1 cellular context compared by ENCODE assay signal in the genomic region with DNA sequence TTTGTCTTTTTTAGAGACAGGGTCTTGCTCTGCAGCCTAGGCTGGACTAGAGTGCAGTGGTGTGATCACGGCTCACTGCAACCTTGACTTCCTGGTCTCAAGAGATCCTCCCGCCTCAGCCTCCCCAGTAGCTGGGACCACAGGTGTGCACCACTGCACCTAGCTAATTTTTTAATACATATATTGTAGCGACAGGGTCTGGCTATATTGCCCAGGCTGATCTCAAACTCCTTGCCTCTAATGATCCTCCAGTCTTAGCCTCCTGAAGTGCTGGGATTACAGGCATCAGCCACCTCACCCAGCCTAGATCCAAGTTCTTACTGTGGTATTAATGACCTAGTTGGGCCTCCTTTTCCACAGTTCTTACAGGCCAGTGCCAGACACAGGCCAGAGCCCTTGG.
TF ChIP-seq lines count a peak whose summit lies in the region.

No MANE protein-coding gene starts in this region.

TF ChIP-seq in A549, 52 proteins besides CTCF, POLR2A, EP300 and RAD21 (continued from another document):
- TF ChIP-seq, protein P1, sequence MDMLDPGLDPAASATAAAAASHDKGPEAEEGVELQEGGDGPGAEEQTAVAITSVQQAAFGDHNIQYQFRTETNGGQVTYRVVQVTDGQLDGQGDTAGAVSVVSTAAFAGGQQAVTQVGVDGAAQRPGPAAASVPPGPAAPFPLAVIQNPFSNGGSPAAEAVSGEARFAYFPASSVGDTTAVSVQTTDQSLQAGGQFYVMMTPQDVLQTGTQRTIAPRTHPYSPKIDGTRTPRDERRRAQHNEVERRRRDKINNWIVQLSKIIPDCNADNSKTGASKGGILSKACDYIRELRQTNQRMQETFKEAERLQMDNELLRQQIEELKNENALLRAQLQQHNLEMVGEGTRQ (IDR thresholded peaks at IDR 0.05), result no peak
- no peak for TF ChIP-seq HOXB5 (CRISPR knock-in tag; IDR thresholded peaks at IDR 0.05)
- TF ChIP-seq NFE2L2 (conservative IDR thresholded peaks at IDR 0.05; ENCODE audit: low read length), result no peak
- TF ChIP-seq ZC3H11A (IDR thresholded peaks at IDR 0.05), result no peak
- no peak for TF ChIP-seq FOXS1 (CRISPR knock-in tag; IDR thresholded peaks at IDR 0.05)
- no peak for TF ChIP-seq EHF (CRISPR knock-in tag; IDR thresholded peaks at IDR 0.05)
- TF ChIP-seq, protein P2, sequence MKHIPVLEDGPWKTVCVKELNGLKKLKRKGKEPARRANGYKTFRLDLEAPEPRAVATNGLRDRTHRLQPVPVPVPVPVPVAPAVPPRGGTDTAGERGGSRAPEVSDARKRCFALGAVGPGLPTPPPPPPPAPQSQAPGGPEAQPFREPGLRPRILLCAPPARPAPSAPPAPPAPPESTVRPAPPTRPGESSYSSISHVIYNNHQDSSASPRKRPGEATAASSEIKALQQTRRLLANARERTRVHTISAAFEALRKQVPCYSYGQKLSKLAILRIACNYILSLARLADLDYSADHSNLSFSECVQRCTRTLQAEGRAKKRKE (CRISPR knock-in tag; IDR thresholded peaks at IDR 0.05; ENCODE audit: low read depth), result no peak
- no peak for TF ChIP-seq NR3C1 (IDR thresholded peaks at IDR 0.05)
- TF ChIP-seq, protein P3, sequence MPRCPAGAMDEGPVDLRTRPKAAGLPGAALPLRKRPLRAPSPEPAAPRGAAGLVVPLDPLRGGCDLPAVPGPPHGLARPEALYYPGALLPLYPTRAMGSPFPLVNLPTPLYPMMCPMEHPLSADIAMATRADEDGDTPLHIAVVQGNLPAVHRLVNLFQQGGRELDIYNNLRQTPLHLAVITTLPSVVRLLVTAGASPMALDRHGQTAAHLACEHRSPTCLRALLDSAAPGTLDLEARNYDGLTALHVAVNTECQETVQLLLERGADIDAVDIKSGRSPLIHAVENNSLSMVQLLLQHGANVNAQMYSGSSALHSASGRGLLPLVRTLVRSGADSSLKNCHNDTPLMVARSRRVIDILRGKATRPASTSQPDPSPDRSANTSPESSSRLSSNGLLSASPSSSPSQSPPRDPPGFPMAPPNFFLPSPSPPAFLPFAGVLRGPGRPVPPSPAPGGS (IDR thresholded peaks at IDR 0.05), result no peak
- TF ChIP-seq FOSL2 (IDR thresholded peaks at IDR 0.05), result no peak
- TF ChIP-seq FOSL2 (CRISPR knock-in tag; IDR thresholded peaks at IDR 0.05), result no peak
